12 cellular contexts compared by ENCODE assay signal in the genomic region with DNA sequence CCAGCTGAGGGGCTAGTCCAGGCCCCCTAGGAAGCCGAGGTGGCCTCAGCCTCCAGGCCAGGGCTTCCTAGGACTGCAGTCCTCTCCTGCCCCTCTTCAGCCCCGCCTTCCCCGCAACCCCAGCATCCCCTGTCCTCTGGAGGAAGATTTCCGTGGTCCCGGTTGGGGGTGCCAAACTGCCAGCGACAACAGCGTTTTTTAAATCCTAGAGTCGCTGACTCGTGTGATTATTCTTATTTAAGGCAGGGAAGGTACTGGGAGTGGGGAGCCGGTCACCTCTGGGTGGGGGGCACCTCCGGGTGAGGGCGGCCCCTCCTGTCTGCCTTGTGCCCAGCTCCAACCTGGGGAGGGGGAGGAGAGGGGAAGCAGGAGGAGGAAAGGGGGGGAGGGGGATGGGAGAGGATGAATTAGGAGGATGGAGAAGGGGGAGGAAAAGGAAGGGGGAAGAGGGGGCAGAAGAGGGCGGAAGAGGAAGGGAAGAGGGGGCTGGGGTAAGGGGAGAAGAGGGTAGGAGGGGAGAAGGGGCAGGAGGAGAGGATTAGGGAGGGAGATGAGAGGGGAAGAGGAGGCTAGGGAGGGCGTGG.
A peak's percentile ranks its signal among the peaks of the same experiment; 100 is the strongest.
DNase-seq lines count a peak whose midpoint lies in the region; ATAC-seq and TF ChIP-seq lines count a peak whose summit lies in the region.
"Had no signal": no experiment of that assay in that cellular context is flagged by ENCODE, and none has a peak within 500 bp of the region (broad histone marks: within the 10 kb centered on the region; RNA-seq: fewer than 3 reads in every experiment).

No MANE protein-coding gene starts in this region.

- intact Hi-C loops in Panc1 (cut with micrococcal nuclease; ENCODE audit: unreplicated experiment) (no loop called here), esophagus squamous epithelium (cut with DNase I) (no loop called here)
- intact Hi-C loops in activated CD4-positive, alpha-beta T cell treated with anti-CD3 and anti-CD28 coated beads, Interleukin-2, amount 10 ng/mL, durations not matched to agents 24 days and 14 days (cut with micrococcal nuclease): no loop called here

- no peaks in the 10 kb centered on the region for H3K36me3 ChIP-seq in BLaER1 treated with 17β-estradiol and CSF1 and Interleukin-3, amounts not matched to agents 10 nM and 100 nM
- no peaks in the 10 kb centered on the region for H3K36me3 ChIP-seq in Panc1 (ENCODE audit: control insufficient read depth, insufficient read depth, low read length)
- no peaks in the 10 kb centered on the region for H3K36me3 ChIP-seq in esophagus squamous epithelium
- no peaks in the 10 kb centered on the region for H3K36me3 ChIP-seq in neutrophil

- ATAC-seq in Panc1: no peak

- peak overlapping the region in 10 of 11 experiments; percentile 35 to 82 (median 78); a peak in 17 of 22 replicates for H3K9ac ChIP-seq in BLaER1 treated with 17β-estradiol and CSF1 and Interleukin-3, amounts not matched to agents 10 nM and 100 nM

- peaks cover 5% of the 10 kb centered on the region for H3K27me3 Mint-ChIP-seq in activated CD4-positive, alpha-beta T cell treated with anti-CD3 and anti-CD28 coated beads, Interleukin-2, amount 10 ng/mL, durations not matched to agents 24 days and 14 days

- no peak for TF ChIP-seq POLR2A in esophagus squamous epithelium (IDR thresholded peaks at IDR 0.05)

- H3K9me3 Mint-ChIP-seq in activated CD4-positive, alpha-beta T cell treated with anti-CD3 and anti-CD28 coated beads, Interleukin-2, amount 10 ng/mL, durations not matched to agents 24 days and 14 days: peaks cover 4% of the 10 kb centered on the region

- BruUV-seq in Panc1 (replicated peaks; lab: Mats Ljungman, UMichigan): no TSS peak

- H3K4me1 ChIP-seq in BLaER1 treated with 17β-estradiol and CSF1 and Interleukin-3, amounts not matched to agents 10 nM and 100 nM: peaks cover 49 to 82% (median 71%) of the 10 kb centered on the region in 10 experiments
- H3K4me1 ChIP-seq in Panc1 (ENCODE audit: control insufficient read depth, insufficient read depth, low read length): peaks cover 29% of the 10 kb centered on the region
- peaks cover 22 to 54% (median 28%) of the 10 kb centered on the region in 3 donors for H3K4me1 ChIP-seq in esophagus squamous epithelium
- peaks cover 50 to 51% of the 10 kb centered on the region in 2 experiments for H3K4me1 ChIP-seq in neutrophil (ENCODE audit: control insufficient read depth in 1 of 2, insufficient read depth in 1 of 2, low read depth in 1 of 2, low read length in 1 of 2)

- TF ChIP-seq CTCF in Panc1 (IDR thresholded peaks at IDR 0.05): no peak
- no peak for TF ChIP-seq CTCF in esophagus squamous epithelium (IDR thresholded peaks at IDR 0.05)
- no peak for TF ChIP-seq CTCF in neutrophil (IDR thresholded peaks at IDR 0.05)

- no peak overlapping the region for H3K27ac Mint-ChIP-seq in activated CD4-positive, alpha-beta T cell treated with anti-CD3 and anti-CD28 coated beads, Interleukin-2, amount 10 ng/mL, durations not matched to agents 24 days and 14 days
- H3K27ac Mint-ChIP-seq: CD4-positive, CD25-positive, alpha-beta regulatory T cell; memory B cell had no signal

- H4K20me1 ChIP-seq in BLaER1 treated with 17β-estradiol and CSF1 and Interleukin-3, amounts not matched to agents 10 nM and 100 nM: no peaks in the 10 kb centered on the region

- H3K4me2 ChIP-seq in BLaER1 treated with 17β-estradiol and CSF1 and Interleukin-3, amounts not matched to agents 10 nM and 100 nM: peak overlapping the region; percentile 89 to 98 (median 94)

- H3K4me3 ChIP-seq in BLaER1 treated with 17β-estradiol and CSF1 and Interleukin-3, amounts not matched to agents 10 nM and 100 nM: peak overlapping the region in 6 of 10 experiments; percentile 50 to 70 (median 58); a peak in 11 of 20 replicates
- peak overlapping the region in 1 of 2 experiments; percentile 48; a peak in 1 of 4 replicates for H3K4me3 ChIP-seq in Panc1 (ENCODE audit: low read depth in 2 of 2, low read length in 2 of 2)
- H3K4me3 ChIP-seq in esophagus squamous epithelium: peak overlapping the region in 1 of 4 donors; percentile 43
- peak overlapping the region; percentile 55 to 60 for H3K4me3 ChIP-seq in neutrophil (ENCODE audit: low read depth in 1 of 2, low read length in 1 of 2)

- 16 to 17% methylated on average over 1 to 2 of the region's 14 CpGs for WGBS in esophagus squamous epithelium, 2 donors

- POLR2A ChIA-PET in Panc1 (lab: Charles Lee): no interaction called here

- DNase-seq in Panc1 (ENCODE audit: low read depth, low spot score) (no peak), esophagus squamous epithelium (lab: John Stamatoyannopoulos, UW) (no peak), OCI-M1 (lab: John Stamatoyannopoulos, UW) (no peak), NCI-H2107 (lab: John Stamatoyannopoulos, UW) (no peak), T-helper 1 cell (no peak)
- no peak for DNase-seq in activated CD4-positive, alpha-beta T cell treated with anti-CD3 and anti-CD28 coated beads, Interleukin-2, amount 10 ng/mL, durations not matched to agents 24 days and 14 days
- DNase-seq: activated CD8-positive, alpha-beta memory T cell treated with anti-CD3 and anti-CD28 coated beads for 24 hours; CD4-positive, CD25-positive, alpha-beta regulatory T cell; NCI-H510A had no signal

- CTCF ChIA-PET in Panc1 (lab: Charles Lee): no interaction called here

- H3K9me3 ChIP-seq in BLaER1 treated with 17β-estradiol and CSF1 and Interleukin-3, amounts not matched to agents 10 nM and 100 nM (replicated peaks in 1 of 11): peaks cover 11 to 21% (median 14%) of the 10 kb centered on the region in 11 experiments
- H3K9me3 ChIP-seq in Panc1 (ENCODE audit: control insufficient read depth, insufficient read depth, low read depth, low read length) (0 out of 2 replicates have a peak, but pooled peaks cover 4% of the 10 kb centered on the region), esophagus squamous epithelium (peaks cover 0 to 12% (median 10%) of the 10 kb centered on the region in 3 donors), neutrophil (no peaks in the 10 kb centered on the region)

- H3K36me3 Mint-ChIP-seq in activated CD4-positive, alpha-beta T cell treated with anti-CD3 and anti-CD28 coated beads, Interleukin-2, amount 10 ng/mL, durations not matched to agents 24 days and 14 days (ENCODE audit: low read depth): no peaks in the 10 kb centered on the region
- H3K36me3 Mint-ChIP-seq: CD4-positive, CD25-positive, alpha-beta regulatory T cell; memory B cell had no signal

- H3K27ac ChIP-seq in BLaER1 treated with 17β-estradiol and CSF1 and Interleukin-3, amounts not matched to agents 10 nM and 100 nM: peak overlapping the region in 10 of 11 experiments; percentile 56 to 88 (median 84); a peak in 18 of 22 replicates
- H3K27ac ChIP-seq in Panc1 (ENCODE audit: low read length) (peak overlapping the region; percentile 76), esophagus squamous epithelium (peak overlapping the region; percentile 67 to 84 (median 76)), neutrophil (no peak overlapping the region)

- peaks cover 3% of the 10 kb centered on the region for H3K4me1 Mint-ChIP-seq in activated CD4-positive, alpha-beta T cell treated with anti-CD3 and anti-CD28 coated beads, Interleukin-2, amount 10 ng/mL, durations not matched to agents 24 days and 14 days

- H3K27me3 ChIP-seq in BLaER1 treated with 17β-estradiol and CSF1 and Interleukin-3, amounts not matched to agents 10 nM and 100 nM: no peaks in the 10 kb centered on the region
- H3K27me3 ChIP-seq in Panc1 (ENCODE audit: control insufficient read depth, insufficient read depth, low read length) (no peaks in the 10 kb centered on the region), esophagus squamous epithelium (peaks cover 0 to 20% (median 0%) of the 10 kb centered on the region in 4 donors), neutrophil (peaks cover 13% of the 10 kb centered on the region)

- no peak overlapping the region for H3K4me3 Mint-ChIP-seq in activated CD4-positive, alpha-beta T cell treated with anti-CD3 and anti-CD28 coated beads, Interleukin-2, amount 10 ng/mL, durations not matched to agents 24 days and 14 days

- in situ Hi-C loops in Panc1 (cut with HindIII; ENCODE audit: low pct_unique_long_range_greater_than_20kb, low sequenced_read_pairs): no loop called here
